ENCODE assay signal across 11 cellular contexts in genomic region chr13:31050486-31051400, GRCh38.
A peak's percentile ranks its signal among the peaks of the same experiment; 100 is the strongest.
DNase-seq lines count a peak whose midpoint lies in the region; ATAC-seq and TF ChIP-seq lines count a peak whose summit lies in the region.
"Had no signal": no experiment of that assay in that cellular context is flagged by ENCODE, and none has a peak within 500 bp of the region (broad histone marks: within the 10 kb centered on the region; RNA-seq: fewer than 3 reads in every experiment).

No MANE protein-coding gene starts in this region.

- no peaks in the 10 kb centered on the region for H3K36me3 ChIP-seq in neural cell (ENCODE audit: insufficient read depth, low read length)

- no peak overlapping the region for H3K27ac ChIP-seq in neural cell (ENCODE audit: low read length)

- H3K27ac Mint-ChIP-seq in activated T-helper 17 cell treated with anti-CD3 and anti-CD28 coated beads, Interleukin-2, amount 50 U/mL, for 72 hours: no peak overlapping the region
- no peak overlapping the region for H3K27ac Mint-ChIP-seq in glutamatergic neuron (ENCODE audit: unreplicated experiment)
- H3K27ac Mint-ChIP-seq: activated naive CD8-positive, alpha-beta T cell; T-helper 17 cell had no signal

- H3K4me1 Mint-ChIP-seq in activated T-helper 17 cell treated with anti-CD3 and anti-CD28 coated beads, Interleukin-2, amount 50 U/mL, for 72 hours: peaks cover 12% of the 10 kb centered on the region
- H3K4me1 Mint-ChIP-seq in glutamatergic neuron (ENCODE audit: low read depth, unreplicated experiment): peaks cover 24% of the 10 kb centered on the region

- H3K9me2 ChIP-seq in neural cell (ENCODE audit: insufficient read depth, low read length): no peaks in the 10 kb centered on the region

- no peaks in the 10 kb centered on the region for H3K36me3 Mint-ChIP-seq in activated T-helper 17 cell treated with anti-CD3 and anti-CD28 coated beads, Interleukin-2, amount 50 U/mL, for 72 hours (ENCODE audit: low read depth)
- H3K36me3 Mint-ChIP-seq in glutamatergic neuron (ENCODE audit: unreplicated experiment): no peaks in the 10 kb centered on the region
- H3K36me3 Mint-ChIP-seq: activated naive CD8-positive, alpha-beta T cell had no signal

- no peaks in the 10 kb centered on the region for H3F3A ChIP-seq in neural cell (ENCODE audit: insufficient read depth, low read length, poor library complexity, severe bottlenecking)

- H3K27me3 Mint-ChIP-seq in activated T-helper 17 cell treated with anti-CD3 and anti-CD28 coated beads, Interleukin-2, amount 50 U/mL, for 72 hours: peaks cover 11% of the 10 kb centered on the region
- H3K27me3 Mint-ChIP-seq in glutamatergic neuron (ENCODE audit: unreplicated experiment): no peaks in the 10 kb centered on the region

- no peaks in the 10 kb centered on the region for H3K9me3 Mint-ChIP-seq in activated T-helper 17 cell treated with anti-CD3 and anti-CD28 coated beads, Interleukin-2, amount 50 U/mL, for 72 hours
- H3K9me3 Mint-ChIP-seq in glutamatergic neuron (ENCODE audit: unreplicated experiment): peaks cover 5% of the 10 kb centered on the region

- no peaks in the 10 kb centered on the region for H3K79me2 ChIP-seq in neural cell (replicated peaks; ENCODE audit: insufficient read depth, low read length)

- H3K4me3 ChIP-seq in neural cell (ENCODE audit: low read length): no peak overlapping the region

- H3K9ac ChIP-seq in neural cell (ENCODE audit: low read length): no peak overlapping the region

- H3K9me3 ChIP-seq in neural cell (ENCODE audit: low read length): no peaks in the 10 kb centered on the region

- H3K4me3 Mint-ChIP-seq in activated T-helper 17 cell treated with anti-CD3 and anti-CD28 coated beads, Interleukin-2, amount 50 U/mL, for 72 hours: no peak overlapping the region
- no peak overlapping the region for H3K4me3 Mint-ChIP-seq in glutamatergic neuron (ENCODE audit: unreplicated experiment)
- H3K4me3 Mint-ChIP-seq: activated naive CD8-positive, alpha-beta T cell; T-helper 17 cell had no signal

- H2AFZ ChIP-seq in neural cell (ENCODE audit: low read depth, low read length): no peak overlapping the region

- peak; percentile 34 for ATAC-seq in activated T-helper 17 cell treated with anti-CD3 and anti-CD28 coated beads, Interleukin-2, amount 50 U/mL, for 72 hours (replicated peaks)
- no peak for ATAC-seq in GM18511 (IDR thresholded peaks at IDR 0.05; ENCODE audit: unreplicated experiment)
- ATAC-seq: T-helper 17 cell had no signal

- no peaks in the 10 kb centered on the region for H3K27me3 ChIP-seq in neural cell (ENCODE audit: insufficient read depth, low read depth, low read length)

- no peak for TF ChIP-seq RAD21 in neural cell (conservative IDR thresholded peaks at IDR 0.05)

- DNase-seq in EH (ENCODE audit: low read depth) (peak; percentile 24), Kasumi-1 (lab: John Stamatoyannopoulos, UW) (peak; percentile 0 to 2), HUDEP-2 (lab: John Stamatoyannopoulos, UW; ENCODE audit: unreplicated experiment in 76 of 76) (no peak), glutamatergic neuron (no peak)
- DNase-seq: NCI-H187 treated with DMSO at 0.1 percent for 48 hours; stimulated activated CD4-positive, alpha-beta T cell treated with anti-CD3 and anti-CD28 coated beads, Interleukin-12 subunit alpha, Interleukin-12 subunit beta, amount 100 ng/mL, for 4 hours; T-helper 17 cell had no signal

- no peaks in the 10 kb centered on the region for H4K20me1 ChIP-seq in neural cell (ENCODE audit: insufficient read depth)

- no peak overlapping the region for H3K4me2 ChIP-seq in neural cell (ENCODE audit: low read length)

- TF ChIP-seq EP300 in neural cell (conservative IDR thresholded peaks at IDR 0.05; ENCODE audit: poor library complexity, severe bottlenecking): no peak

- TF ChIP-seq CTCF in neural cell (IDR thresholded peaks at IDR 0.05; ENCODE audit: poor library complexity, severe bottlenecking): peak; percentile 38
- TF ChIP-seq CTCF in glutamatergic neuron (IDR thresholded peaks at IDR 0.05; ENCODE audit: partially characterized antibody, unreplicated experiment): no peak

TF ChIP-seq in neural cell, 6 proteins besides CTCF, POLR2A, EP300 and RAD21:
- TF ChIP-seq POLR2AphosphoS5 (IDR thresholded peaks at IDR 0.05) (no peak), TAF1 (IDR thresholded peaks at IDR 0.05; ENCODE audit: low read depth) (no peak), SMC3 (conservative IDR thresholded peaks at IDR 0.05; ENCODE audit: poor library complexity) (no peak), EZH2 (IDR thresholded peaks at IDR 0.05; ENCODE audit: borderline replicate concordance, insufficient read depth, low read length, poor library complexity, severe bottlenecking) (no peak), REST (IDR thresholded peaks at IDR 0.05; ENCODE audit: borderline replicate concordance) (no peak), MXI1 (conservative IDR thresholded peaks at IDR 0.05; ENCODE audit: poor library complexity, severe bottlenecking) (no peak)

Comparison
In these comparisons a context has a peak if more than half of its experiments do, and no peak if none do; other contexts are left out.
1. DNase-seq: peak in EH (single experiment) and Kasumi-1 (2 of 2); none in HUDEP-2 (0 of 76) and glutamatergic neuron (single experiment).